In genomic region chr4:128061566-128062536, GRCh38 we compare ENCODE assay signal across 8 cellular contexts. TPM values are rescaled to one million over a fixed set of nuclear protein-coding genes. Genes with fewer than 3 reads are reported as not detected.
DNase-seq lines count a peak whose midpoint lies in the region; ATAC-seq and TF ChIP-seq lines count a peak whose summit lies in the region.

No MANE protein-coding gene starts in this region.

- H3K27ac ChIP-seq in HUES48 (ENCODE audit: low read depth, low read length) (peak overlapping the region; percentile 97), Peyer's patch (peak overlapping the region; percentile 96 to 100 (median 98)), neural cell (ENCODE audit: low read length) (peak overlapping the region; percentile 68)

- H4K20me1 ChIP-seq in neural cell (ENCODE audit: insufficient read depth), result peaks cover 4% of the 10 kb centered on the region

- no peaks in the 10 kb centered on the region for H3K9me3 Mint-ChIP-seq in stimulated activated naive CD8-positive, alpha-beta T cell treated with anti-CD3 and anti-CD28 coated beads, Interleukin-15, Interleukin-2, amounts not matched to agents 100 ng/mL and 50 ng/mL, for 24 hours

- peak overlapping the region; percentile 82 for H3K27ac Mint-ChIP-seq in stimulated activated naive CD8-positive, alpha-beta T cell treated with anti-CD3 and anti-CD28 coated beads, Interleukin-15, Interleukin-2, amounts not matched to agents 100 ng/mL and 50 ng/mL, for 24 hours

- H3K9ac ChIP-seq in HUES48 (ENCODE audit: low read depth, low read length) (peak overlapping the region; percentile 94), neural cell (ENCODE audit: low read length) (peak overlapping the region; percentile 84)

- H3K36me3 Mint-ChIP-seq in stimulated activated naive CD8-positive, alpha-beta T cell treated with anti-CD3 and anti-CD28 coated beads, Interleukin-15, Interleukin-2, amounts not matched to agents 100 ng/mL and 50 ng/mL, for 24 hours (ENCODE audit: low read depth), result no peaks in the 10 kb centered on the region

- H3K27me3 ChIP-seq in HUES48 (ENCODE audit: control insufficient read depth, insufficient read depth, low read length) (no peaks in the 10 kb centered on the region), Peyer's patch (no peaks in the 10 kb centered on the region), neural cell (ENCODE audit: insufficient read depth, low read depth, low read length) (no peaks in the 10 kb centered on the region)

- peaks cover 15% of the 10 kb centered on the region for H3K4me1 Mint-ChIP-seq in stimulated activated naive CD8-positive, alpha-beta T cell treated with anti-CD3 and anti-CD28 coated beads, Interleukin-15, Interleukin-2, amounts not matched to agents 100 ng/mL and 50 ng/mL, for 24 hours (ENCODE audit: low read depth)

- peak; percentile 53 to 84 for TF ChIP-seq POLR2A in Peyer's patch (IDR thresholded peaks at IDR 0.05)

- no peak for TF ChIP-seq RAD21 in neural cell (conservative IDR thresholded peaks at IDR 0.05)

- no peak for TF ChIP-seq EP300 in neural cell (conservative IDR thresholded peaks at IDR 0.05; ENCODE audit: poor library complexity, severe bottlenecking)

- peak; percentile 33 for ATAC-seq in GM21515 (IDR thresholded peaks at IDR 0.05; ENCODE audit: unreplicated experiment)

- no peaks in the 10 kb centered on the region for H3K27me3 Mint-ChIP-seq in stimulated activated naive CD8-positive, alpha-beta T cell treated with anti-CD3 and anti-CD28 coated beads, Interleukin-15, Interleukin-2, amounts not matched to agents 100 ng/mL and 50 ng/mL, for 24 hours

- peaks cover 22% of the 10 kb centered on the region for H3K79me2 ChIP-seq in neural cell (replicated peaks; ENCODE audit: insufficient read depth, low read length)

- no peaks in the 10 kb centered on the region for H3K9me2 ChIP-seq in neural cell (ENCODE audit: insufficient read depth, low read length)

- H3K36me3 ChIP-seq in HUES48 (ENCODE audit: control insufficient read depth, insufficient read depth, low read length) (no peaks in the 10 kb centered on the region), Peyer's patch (no peaks in the 10 kb centered on the region), neural cell (ENCODE audit: insufficient read depth, low read length) (no peaks in the 10 kb centered on the region)

- H3F3A ChIP-seq in neural cell (ENCODE audit: insufficient read depth, low read length, poor library complexity, severe bottlenecking), result no peaks in the 10 kb centered on the region

- H3K4me1 ChIP-seq in HUES48 (ENCODE audit: control insufficient read depth, insufficient read depth, low read length) (peaks cover 17% of the 10 kb centered on the region), Peyer's patch (peaks cover 0 to 14% (median 0%) of the 10 kb centered on the region in 4 donors)

- H3K9me3 ChIP-seq in HUES48 (ENCODE audit: control insufficient read depth, insufficient read depth, low read length), result no peaks in the 10 kb centered on the region
- no peaks in the 10 kb centered on the region for H3K9me3 ChIP-seq in Peyer's patch
- H3K9me3 ChIP-seq in neural cell (ENCODE audit: low read length), result no peaks in the 10 kb centered on the region

- TF ChIP-seq CTCF in Peyer's patch (IDR thresholded peaks at IDR 0.05), result peak in 1 of 6 experiments; percentile 13
- no peak for TF ChIP-seq CTCF in fibroblast of villous mesenchyme (IDR thresholded peaks at IDR 0.05; ENCODE audit: insufficient read depth, low read depth, low read length)
- peak; percentile 59 for TF ChIP-seq CTCF in neural cell (IDR thresholded peaks at IDR 0.05; ENCODE audit: poor library complexity, severe bottlenecking)

- peak; percentile 61 for DNase-seq in DMS153 treated with DMSO at 0.1 percent for 48 hours (lab: John Stamatoyannopoulos, UW; ENCODE audit: unreplicated experiment)
- DNase-seq in Peyer's patch, result peak; percentile 55 to 81 (median 80)
- DNase-seq in activated effector memory CD4-positive, alpha-beta T cell treated with Interleukin-2 at 50 U/mL for 16 hours, result peak; percentile 39
- DNase-seq in fibroblast of villous mesenchyme (ENCODE audit: low read depth), result peak; percentile 38

- no peak overlapping the region for H2AFZ ChIP-seq in neural cell (ENCODE audit: low read depth, low read length)

- H3K4me3 ChIP-seq in HUES48 (ENCODE audit: low read depth, low read length), result peak overlapping the region; percentile 81
- H3K4me3 ChIP-seq in Peyer's patch, result peak overlapping the region; percentile 56 to 91 (median 81)
- peak overlapping the region; percentile 90 for H3K4me3 ChIP-seq in fibroblast of villous mesenchyme (ENCODE audit: low read depth, low read length)
- H3K4me3 ChIP-seq in neural cell (ENCODE audit: low read length), result peak overlapping the region; percentile 76

- H3K4me3 Mint-ChIP-seq in stimulated activated naive CD8-positive, alpha-beta T cell treated with anti-CD3 and anti-CD28 coated beads, Interleukin-15, Interleukin-2, amounts not matched to agents 100 ng/mL and 50 ng/mL, for 24 hours, result peak overlapping the region; percentile 90

- H3K4me2 ChIP-seq in neural cell (ENCODE audit: low read length), result peak overlapping the region; percentile 76

TF ChIP-seq in neural cell, 6 proteins besides CTCF, POLR2A, EP300 and RAD21:
- TF ChIP-seq REST (IDR thresholded peaks at IDR 0.05; ENCODE audit: borderline replicate concordance) (no peak), TAF1 (IDR thresholded peaks at IDR 0.05; ENCODE audit: low read depth) (peak; percentile 38), EZH2 (IDR thresholded peaks at IDR 0.05; ENCODE audit: borderline replicate concordance, insufficient read depth, low read length, poor library complexity, severe bottlenecking) (no peak), MXI1 (conservative IDR thresholded peaks at IDR 0.05; ENCODE audit: poor library complexity, severe bottlenecking) (peak; percentile 55), POLR2AphosphoS5 (IDR thresholded peaks at IDR 0.05) (peak; percentile 25)

RNA-seq across cellular contexts. Expression of gene LARP1B, which starts 0.7 kb away (rescaled TPM):
- total RNA-seq in Peyer's patch, result 10 to 100 TPM; 36.3 to 61.9 (median 49.2) TPM
- total RNA-seq in fibroblast of villous mesenchyme, result 22.5 and 25.5 TPM in 2 replicates
- polyA plus RNA-seq in neural cell, result 29.9 and 30.8 TPM in 2 replicates
- polyA minus RNA-seq in neural cell, result 46.5 and 48.5 TPM in 2 replicates

Comparison
In these comparisons a context has a peak if more than half of its experiments do, and no peak if none do; other contexts are left out.
1. Peak in every context shown above with its lines: DNase-seq, ATAC-seq, H3K4me3 ChIP-seq and H3K27ac ChIP-seq.